Comparison of ENCODE assay signal across 1 cellular context in genomic region chr1:109299087-109299983, GRCh38.
TF ChIP-seq lines count a peak whose summit lies in the region.

No MANE protein-coding gene starts in this region.

TF ChIP-seq in GM23338, 12 proteins besides CTCF, POLR2A, EP300 and RAD21:
- TF ChIP-seq ZNF462 (CRISPR knock-in tag; IDR thresholded peaks at IDR 0.05): no peak
- no peak for TF ChIP-seq STAT1 (IDR thresholded peaks at IDR 0.05; ENCODE audit: unreplicated experiment)
- no peak for TF ChIP-seq ZNF331 (CRISPR knock-in tag; IDR thresholded peaks at IDR 0.05; ENCODE audit: low read depth)
- no peak for TF ChIP-seq NANOG (IDR thresholded peaks at IDR 0.05; ENCODE audit: borderline replicate concordance)
- no peak for TF ChIP-seq ZNF114 (CRISPR knock-in tag; IDR thresholded peaks at IDR 0.05)
- TF ChIP-seq EZH2 (IDR thresholded peaks at IDR 0.05; ENCODE audit: low read depth, unreplicated experiment): no peak
- no peak for TF ChIP-seq POLR2AphosphoS5 (IDR thresholded peaks at IDR 0.05; ENCODE audit: low read depth)
- TF ChIP-seq REST (IDR thresholded peaks at IDR 0.05; ENCODE audit: unreplicated experiment): no peak
- no peak for TF ChIP-seq CREB1 (CRISPR knock-in tag; IDR thresholded peaks at IDR 0.05; ENCODE audit: low read depth)
